Comparison of ENCODE assay signal across 30 cellular contexts in the genomic region with DNA sequence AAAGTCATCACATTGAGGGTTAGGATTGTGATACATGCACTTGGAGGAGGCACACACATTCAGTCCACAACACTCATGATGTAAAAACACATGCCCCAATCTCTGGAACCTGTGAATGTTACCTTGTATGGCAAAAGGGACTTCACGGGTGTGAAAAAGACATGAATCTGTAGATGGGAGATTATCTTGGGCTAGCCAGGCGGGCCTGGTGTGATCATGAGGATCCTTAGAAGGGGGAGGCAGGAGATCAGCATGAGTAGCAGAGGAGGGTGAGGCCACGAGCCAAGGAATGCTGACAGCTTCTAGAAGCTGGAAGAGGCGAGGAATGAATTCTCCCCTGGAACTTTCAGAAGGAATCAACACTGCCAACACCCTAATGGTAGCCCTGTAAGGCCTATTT.
"Had no signal": no experiment of that assay in that cellular context is flagged by ENCODE, and none has a peak within 500 bp of the region (broad histone marks: within the 10 kb centered on the region; RNA-seq: fewer than 3 reads in every experiment).

No MANE protein-coding gene starts in this region.

- H3K4me2 ChIP-seq: smooth muscle cell had no signal

- H3K4me1 ChIP-seq: foreskin keratinocyte, gastroesophageal sphincter, suprapubic skin, uterus had no signal

- H3K36me3 ChIP-seq: gastroesophageal sphincter, heart left ventricle, left lung, suprapubic skin, transverse colon, upper lobe of right lung, uterus had no signal

- H3K36me3 Mint-ChIP-seq: mesothelial cell of epicardium; naive B cell; natural killer cell treated with Interleukin-12 subunit alpha and Interleukin-12 subunit beta and Interleukin-15 and Interleukin-18, amount 100 ng/mL, for 72 hours had no signal

- H3K27me3 Mint-ChIP-seq: naive B cell; natural killer cell treated with Interleukin-12 subunit alpha and Interleukin-12 subunit beta and Interleukin-15 and Interleukin-18, amount 100 ng/mL, for 72 hours; stimulated activated naive CD8-positive, alpha-beta T cell treated with anti-CD3 and anti-CD28 coated beads, Interleukin-15, amount 100 ng/mL, for 72 hours had no signal

- H3K9me3 Mint-ChIP-seq: naive B cell; natural killer cell treated with Interleukin-12 subunit alpha and Interleukin-12 subunit beta and Interleukin-15 and Interleukin-18, amount 100 ng/mL, for 72 hours; neural crest cell; stimulated activated naive CD8-positive, alpha-beta T cell treated with anti-CD3 and anti-CD28 coated beads, Interleukin-15, amount 100 ng/mL, for 72 hours had no signal

- H3K4me3 Mint-ChIP-seq: endodermal cell; mesothelial cell of epicardium; natural killer cell treated with Interleukin-12 subunit alpha and Interleukin-12 subunit beta and Interleukin-15 and Interleukin-18, amount 100 ng/mL, for 72 hours; neural crest cell; stimulated activated naive CD8-positive, alpha-beta T cell treated with anti-CD3 and anti-CD28 coated beads, Interleukin-15, amount 100 ng/mL, for 72 hours had no signal

- H3K27me3 ChIP-seq: foreskin keratinocyte, heart left ventricle, left lung, suprapubic skin, transverse colon, upper lobe of right lung, uterus had no signal

- H3K9me3 ChIP-seq: gastroesophageal sphincter, mucosa of descending colon, suprapubic skin, transverse colon, upper lobe of right lung, uterus had no signal

- H3K4me3 ChIP-seq: gastroesophageal sphincter, heart left ventricle, left lung, mucosa of descending colon, smooth muscle cell, suprapubic skin, transverse colon, upper lobe of right lung, uterus had no signal

- FAIRE-seq: islet of Langerhans had no signal

- ATAC-seq: esophagus mucosa; foreskin keratinocyte; gastroesophageal sphincter; heart left ventricle; left cardiac atrium; left lung; mucosa of descending colon; natural killer cell treated with Interleukin-12 subunit alpha and Interleukin-12 subunit beta and Interleukin-15 and Interleukin-18, amount 100 ng/mL, for 72 hours; sciatic nerve; stimulated activated naive CD8-positive, alpha-beta T cell treated with anti-CD3 and anti-CD28 coated beads, Interleukin-15, amount 100 ng/mL, for 72 hours had no signal

- H3K27ac Mint-ChIP-seq: endodermal cell; mesothelial cell of epicardium; natural killer cell treated with Interleukin-12 subunit alpha and Interleukin-12 subunit beta and Interleukin-15 and Interleukin-18, amount 100 ng/mL, for 72 hours; stimulated activated naive CD8-positive, alpha-beta T cell treated with anti-CD3 and anti-CD28 coated beads, Interleukin-15, amount 100 ng/mL, for 72 hours had no signal

- DNase-seq: effector CD8-positive, alpha-beta T cell; endodermal cell; foreskin keratinocyte; heart left ventricle; hippocampal formation; left cardiac atrium; left lung; mesenchymal stem cell; naive B cell; retina; stimulated activated CD4-positive, alpha-beta T cell treated with anti-CD3 and anti-CD28 coated beads, Interleukin-12 subunit alpha, Interleukin-12 subunit beta, amount 100 ng/mL, for 4 hours; stimulated activated CD4-positive, alpha-beta T cell treated with anti-CD3 and anti-CD28 coated beads, Interleukin-1b, Interleukin-23, amount 100 ng/mL, for 48 hours; stimulated activated CD4-positive, alpha-beta T cell treated with anti-CD3 and anti-CD28 coated beads, Interleukin-4, amount 100 ng/mL, for 1 hour; stimulated activated CD8-positive, alpha-beta memory T cell treated with anti-CD3 and anti-CD28 coated beads, Interleukin-4, amount 100 ng/mL, for 48 hours; stimulated activated naive CD4-positive, alpha-beta T cell; stimulated activated naive CD8-positive, alpha-beta T cell treated with anti-CD3 and anti-CD28 coated beads, Interleukin-15, amount 100 ng/mL, for 72 hours; transverse colon; upper lobe of right lung; uterus had no signal

- H3K27ac ChIP-seq: epithelial cell of prostate, foreskin keratinocyte, gastroesophageal sphincter, heart left ventricle, left lung, suprapubic skin, transverse colon, upper lobe of right lung, uterus had no signal

- H3K4me1 Mint-ChIP-seq: mesothelial cell of epicardium, naive B cell had no signal
